ENCODE assay signal across 8 cellular contexts in genomic region chr2:112433480-112433879, GRCh38. TPM values are rescaled to one million over a fixed set of nuclear protein-coding genes. Genes with fewer than 3 reads are reported as not detected.
DNase-seq lines count a peak whose midpoint lies in the region; ATAC-seq and TF ChIP-seq lines count a peak whose summit lies in the region.
"Not testable (repeated sequence)": the region's sequence is repeated elsewhere in the genome, so short reads cannot be mapped to it uniquely, and the experiment has no call there.

Gene RGPD8, minus strand, starts transcription at chr2:112433645. Its CDS starts 192 bp downstream, at chr2:112433453.

- POLR2A ChIA-PET in T-cell (lab: Charles Lee) = interaction anchor here (0.5 to 0.6 kb wide), 4 partner anchors 116 to 312 kb away, joined by 3 to 4 read pairs (median 4); no protein-coding TSS in a partner anchor

- not testable (repeated sequence) for H3K9me3 Mint-ChIP-seq in CD4-positive, CD25-positive, alpha-beta regulatory T cell; T-cell; nephron

- H3K36me3 Mint-ChIP-seq in CD4-positive, CD25-positive, alpha-beta regulatory T cell; T-cell; nephron (ENCODE audit: low read depth): not testable (repeated sequence)

- peak; percentile 99 for ATAC-seq in CD4-positive, CD25-positive, alpha-beta regulatory T cell (ENCODE audit: low read depth in 2 of 2)
- ATAC-seq in GM19463 (IDR thresholded peaks at IDR 0.05; ENCODE audit: unreplicated experiment) (peak; percentile 99), HG03354 (IDR thresholded peaks at IDR 0.05; ENCODE audit: poor library complexity, severe bottlenecking, unreplicated experiment) (peak; percentile 99), T-cell (replicated peaks in 1 of 4) (peak; percentile 98 to 100 (median 100))

- peak within 1 kb of the TSS; percentile 66 for H3K27ac ChIP-seq in CD4-positive, CD25-positive, alpha-beta regulatory T cell (ENCODE audit: insufficient read depth, low read length, poor library complexity, severe bottlenecking)

- peak; percentile 80 to 92 (median 90) for DNase-seq in CD4-positive, CD25-positive, alpha-beta regulatory T cell
- DNase-seq in T-cell (peak; percentile 78 to 95 (median 89)), germinal center (ENCODE audit: low spot score) (peak; percentile 38)
- peak; percentile 68 for DNase-seq in activated naive CD8-positive, alpha-beta T cell treated with anti-CD3 and anti-CD28 coated beads, Interleukin-2, amount 50 U/mL, for 16 hours (ENCODE audit: low read depth, low spot score)
- peak; percentile 77 to 79 for DNase-seq in stimulated activated CD8-positive, alpha-beta memory T cell treated with anti-CD3 and anti-CD28 coated beads, Interleukin-2, amount 100 ng/mL, for 1 hour (ENCODE audit: low read depth in 2 of 2)

- not testable (repeated sequence) for H3K36me3 ChIP-seq in CD4-positive, CD25-positive, alpha-beta regulatory T cell (ENCODE audit: control insufficient read depth, insufficient read depth, low read length)

- H3K4me3 Mint-ChIP-seq in CD4-positive, CD25-positive, alpha-beta regulatory T cell = peak within 1 kb of the TSS; percentile 78 to 87 (median 82)
- H3K4me3 Mint-ChIP-seq in T-cell = peak within 1 kb of the TSS; percentile 82
- H3K4me3 Mint-ChIP-seq in nephron = peak within 1 kb of the TSS; percentile 48 to 76 (median 69)

- peak; percentile 50 to 68 (median 54) for TF ChIP-seq CTCF in nephron (IDR thresholded peaks at IDR 0.05; ENCODE audit: unreplicated experiment in 3 of 3)

- CTCF ChIA-PET in T-cell (lab: Charles Lee) = interaction anchor here (0.6 to 0.8 kb wide), 13 partner anchors 127 to 1679 kb away, joined by 3 to 9 read pairs (median 4); partner anchors contain the start of gene ZC3H8 (in 1 of the 2)

- H3K27me3 Mint-ChIP-seq in CD4-positive, CD25-positive, alpha-beta regulatory T cell = peaks cover 19% of the 10 kb centered on the region
- H3K27me3 Mint-ChIP-seq in T-cell = peaks cover 8 to 15% of the 10 kb centered on the region in 2 donors
- H3K27me3 Mint-ChIP-seq in nephron (ENCODE audit: low read depth) = not testable (repeated sequence)

- peak within 1 kb of the TSS in 2 of 3 donors; percentile 75 to 89 for H3K27ac Mint-ChIP-seq in CD4-positive, CD25-positive, alpha-beta regulatory T cell
- H3K27ac Mint-ChIP-seq in T-cell = peak within 1 kb of the TSS; percentile 46 to 56
- peak within 1 kb of the TSS in 2 of 3 experiments; percentile 20 to 56 for H3K27ac Mint-ChIP-seq in nephron

- not testable (repeated sequence) for H3K4me3 ChIP-seq in CD4-positive, CD25-positive, alpha-beta regulatory T cell (ENCODE audit: low read depth, low read length)

- peaks cover 13 to 23% (median 19%) of the 10 kb centered on the region in 4 donors for H3K4me1 Mint-ChIP-seq in CD4-positive, CD25-positive, alpha-beta regulatory T cell
- H3K4me1 Mint-ChIP-seq in T-cell = peaks cover 16 to 32% (median 22%) of the 10 kb centered on the region in 3 donors
- H3K4me1 Mint-ChIP-seq in nephron = not testable (repeated sequence)

- not testable (repeated sequence) for H3K27me3 ChIP-seq in CD4-positive, CD25-positive, alpha-beta regulatory T cell (ENCODE audit: control insufficient read depth, insufficient read depth, low read length)

- H3K4me1 ChIP-seq in CD4-positive, CD25-positive, alpha-beta regulatory T cell (ENCODE audit: control insufficient read depth, insufficient read depth, low read length, poor library complexity, severe bottlenecking) = not testable (repeated sequence)

- not testable (repeated sequence) for H3K9me3 ChIP-seq in CD4-positive, CD25-positive, alpha-beta regulatory T cell (ENCODE audit: control insufficient read depth in 2 of 2, low read length in 2 of 2)

RNA-seq across cellular contexts. Expression of gene RGPD8, which starts in this region (rescaled TPM):
- 48.1 TPM for total RNA-seq in CD4-positive, CD25-positive, alpha-beta regulatory T cell
- polyA plus RNA-seq in CD4-positive, CD25-positive, alpha-beta regulatory T cell = 1 to 10 TPM; 1.9 to 3.6 (median 2.3) TPM
- total RNA-seq in T-cell = 10 to 100 TPM; 10.8 to 61.4 (median 20.7) TPM

Comparison
In these comparisons a context has a peak if more than half of its experiments do, and no peak if none do; other contexts are left out.
1. DNase-seq: peak in every context shown above with its lines; median percentile 90 in CD4-positive, CD25-positive, alpha-beta regulatory T cell; 89 in T-cell; 78 in stimulated activated CD8-positive, alpha-beta memory T cell treated with anti-CD3 and anti-CD28 coated beads, Interleukin-2, amount 100 ng/mL, for 1 hour; 68 in activated naive CD8-positive, alpha-beta T cell treated with anti-CD3 and anti-CD28 coated beads, Interleukin-2, amount 50 U/mL, for 16 hours; 38 in germinal center.